ENCODE assay signal across 8 cellular contexts in the genomic region with DNA sequence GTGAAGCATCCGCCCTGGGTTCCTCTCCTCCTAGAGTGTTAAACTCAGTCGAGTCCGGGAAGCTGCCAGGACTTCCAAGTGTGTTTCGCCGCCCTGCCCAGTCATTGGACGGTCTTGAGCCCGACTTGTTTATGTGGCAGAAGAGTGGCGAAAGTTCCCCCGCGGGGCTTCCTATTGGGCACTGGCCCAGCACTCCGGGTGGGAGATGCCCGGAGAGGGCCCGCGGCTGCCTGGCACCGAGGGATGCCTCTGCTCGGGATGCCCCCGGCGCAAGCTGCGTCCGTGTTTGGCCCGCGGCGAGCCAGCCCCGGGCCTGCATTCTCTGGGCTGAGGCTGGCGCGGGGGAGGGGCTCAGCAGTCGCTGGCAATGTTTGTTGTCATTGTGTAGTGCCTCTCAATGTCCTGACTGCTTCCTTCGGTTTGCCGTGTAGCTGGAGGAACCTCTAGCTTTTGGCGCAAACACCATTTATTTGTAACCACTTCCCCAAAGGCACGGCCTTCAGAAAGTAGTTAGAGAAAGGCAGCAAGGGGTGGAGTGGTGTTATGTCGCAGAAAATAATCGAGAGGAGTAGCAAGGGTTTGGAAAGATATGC. TPM values are rescaled to one million over a fixed set of nuclear protein-coding genes. Genes with fewer than 3 reads are reported as not detected.
A peak's percentile ranks its signal among the peaks of the same experiment; 100 is the strongest.
DNase-seq lines count a peak whose midpoint lies in the region; ATAC-seq and TF ChIP-seq lines count a peak whose summit lies in the region.

No MANE protein-coding gene starts in this region.

- peaks cover 4% of the 10 kb centered on the region for H3K4me1 Mint-ChIP-seq in activated CD8-positive, alpha-beta T cell treated with anti-CD3 and anti-CD28 coated beads for 36 hours (ENCODE audit: low read depth)

- H3K27ac Mint-ChIP-seq in activated CD8-positive, alpha-beta T cell treated with anti-CD3 and anti-CD28 coated beads for 36 hours, result no peak overlapping the region

- WGBS in thymus, result under 1% methylated on average over 33 of the region's 33 CpGs

- peak overlapping the region; percentile 78 for H3K4me2 ChIP-seq in MM.1S (ENCODE audit: low read depth, low read length)
- peak overlapping the region; percentile 87 for H3K4me2 ChIP-seq in fibroblast of lung (ENCODE audit: extremely low read depth, insufficient read depth, low read length)

- H3K36me3 Mint-ChIP-seq in activated CD8-positive, alpha-beta T cell treated with anti-CD3 and anti-CD28 coated beads for 36 hours (ENCODE audit: low read depth), result no peaks in the 10 kb centered on the region

- no peaks in the 10 kb centered on the region for H3K4me1 ChIP-seq in MM.1S (ENCODE audit: low read length)
- peaks cover 5% of the 10 kb centered on the region for H3K4me1 ChIP-seq in fibroblast of lung (ENCODE audit: control insufficient read depth, extremely low read depth, insufficient read depth, low read length)
- peaks cover 10% of the 10 kb centered on the region for H3K4me1 ChIP-seq in mucosa of descending colon (ENCODE audit: low read depth)
- no peaks in the 10 kb centered on the region for H3K4me1 ChIP-seq in thymus (ENCODE audit: control insufficient read depth, insufficient read depth, low read length)

- H3K4me3 Mint-ChIP-seq in activated CD8-positive, alpha-beta T cell treated with anti-CD3 and anti-CD28 coated beads for 36 hours, result peak overlapping the region; percentile 80

- H4K20me1 ChIP-seq in MM.1S (ENCODE audit: insufficient read depth, low read length), result no peaks in the 10 kb centered on the region
- no peaks in the 10 kb centered on the region for H4K20me1 ChIP-seq in fibroblast of lung (ENCODE audit: control insufficient read depth, extremely low read depth, insufficient read depth, low read length)

- peaks cover 26% of the 10 kb centered on the region for H3K27me3 ChIP-seq in MM.1S (replicated peaks; ENCODE audit: insufficient read depth, low read length)
- H3K27me3 ChIP-seq in fibroblast of lung (ENCODE audit: control insufficient read depth, insufficient read depth, low read length), result no peaks in the 10 kb centered on the region
- H3K27me3 ChIP-seq in thymus (ENCODE audit: control insufficient read depth, insufficient read depth), result no peaks in the 10 kb centered on the region

- H3K9me3 ChIP-seq in MM.1S (replicated peaks; ENCODE audit: insufficient read depth, low read length), result no peaks in the 10 kb centered on the region
- H3K9me3 ChIP-seq in fibroblast of lung (ENCODE audit: control insufficient read depth, insufficient read depth, low read depth, low read length), result no peaks in the 10 kb centered on the region
- no peaks in the 10 kb centered on the region for H3K9me3 ChIP-seq in mucosa of descending colon
- H3K9me3 ChIP-seq in thymus (ENCODE audit: control insufficient read depth), result no peaks in the 10 kb centered on the region

- H3K79me2 ChIP-seq in MM.1S (ENCODE audit: low read length), result no peaks in the 10 kb centered on the region
- H3K79me2 ChIP-seq in fibroblast of lung (ENCODE audit: control insufficient read depth, insufficient read depth, low read length), result peaks cover 37% of the 10 kb centered on the region

- TF ChIP-seq CTCF in MM.1S (IDR thresholded peaks at IDR 0.05; ENCODE audit: low read length), result no peak
- TF ChIP-seq CTCF in activated CD8-positive, alpha-beta T cell treated with anti-CD3 and anti-CD28 coated beads for 36 hours (IDR thresholded peaks at IDR 0.05), result no peak
- TF ChIP-seq CTCF in fibroblast of lung (conservative IDR thresholded peaks at IDR 0.05 in 1 of 2, IDR thresholded peaks at IDR 0.05 in 1 of 2; ENCODE audit: low read depth in 1 of 2, low read length in 2 of 2), result no peak
- no peak for TF ChIP-seq CTCF in mucosa of descending colon (IDR thresholded peaks at IDR 0.05)

- H3K9me3 Mint-ChIP-seq in activated CD8-positive, alpha-beta T cell treated with anti-CD3 and anti-CD28 coated beads for 36 hours, result no peaks in the 10 kb centered on the region

- POLR2A ChIA-PET in activated CD8-positive, alpha-beta T cell treated with anti-CD3 and anti-CD28 coated beads for 36 hours (lab: Charles Lee), result no interaction called here

- no peak overlapping the region for H3K27ac ChIP-seq in MM.1S (ENCODE audit: low read length)
- H3K27ac ChIP-seq in fibroblast of lung (ENCODE audit: insufficient read depth, low read length), result peak overlapping the region; percentile 78
- H3K27ac ChIP-seq in thymus (ENCODE audit: low read depth), result peak overlapping the region; percentile 64

- H3K27me3 Mint-ChIP-seq in activated CD8-positive, alpha-beta T cell treated with anti-CD3 and anti-CD28 coated beads for 36 hours, result peaks cover 43% of the 10 kb centered on the region

- intact Hi-C loops in activated CD8-positive, alpha-beta T cell treated with anti-CD3 and anti-CD28 coated beads for 36 hours (cut with micrococcal nuclease), result no loop called here
- intact Hi-C loops in mucosa of descending colon (cut with DNase I, micrococcal nuclease), result no loop called here

- CTCF ChIA-PET in activated CD8-positive, alpha-beta T cell treated with anti-CD3 and anti-CD28 coated beads for 36 hours (lab: Charles Lee), result no interaction called here

- H2AFZ ChIP-seq in MM.1S (ENCODE audit: low read length) (peak overlapping the region; percentile 68), fibroblast of lung (ENCODE audit: low read length) (peak overlapping the region; percentile 79)

- no peaks in the 10 kb centered on the region for H3K36me3 ChIP-seq in MM.1S (replicated peaks; ENCODE audit: insufficient read depth, low read length)
- no peaks in the 10 kb centered on the region for H3K36me3 ChIP-seq in fibroblast of lung (ENCODE audit: control insufficient read depth, insufficient read depth, low read length)
- H3K36me3 ChIP-seq in mucosa of descending colon (ENCODE audit: low read depth), result no peaks in the 10 kb centered on the region
- H3K36me3 ChIP-seq in thymus (ENCODE audit: control insufficient read depth, insufficient read depth), result no peaks in the 10 kb centered on the region

- DNase-seq in ELF-1 (ENCODE audit: low read depth, low spot score) (peak; percentile 87), MM.1S (no peak), fibroblast of lung (ENCODE audit: low read depth in 2 of 2) (peak; percentile 81 to 83), mucosa of descending colon (peak; percentile 72 to 79 (median 76))
- DNase-seq in activated CD8-positive, alpha-beta T cell treated with anti-CD3 and anti-CD28 coated beads for 36 hours, result peak; percentile 42

- no peaks in the 10 kb centered on the region for H3F3A ChIP-seq in MM.1S (ENCODE audit: insufficient read depth, low read length)

- ATAC-seq in GM21825 (IDR thresholded peaks at IDR 0.05; ENCODE audit: unreplicated experiment) (peak; percentile 43), mucosa of descending colon (peak; percentile 77), HG03571 (IDR thresholded peaks at IDR 0.05; ENCODE audit: unreplicated experiment) (no peak)
- ATAC-seq in activated CD8-positive, alpha-beta T cell treated with anti-CD3 and anti-CD28 coated beads for 36 hours, result peak; percentile 50

- H3K4me3 ChIP-seq in MM.1S (ENCODE audit: low read length), result peak overlapping the region; percentile 71
- H3K4me3 ChIP-seq in fibroblast of lung (replicated peaks in 1 of 4; ENCODE audit: control extremely low read depth in 1 of 4, insufficient read depth in 1 of 4, low read depth in 3 of 4, low read length in 4 of 4), result peak overlapping the region; percentile 73 to 96 (median 90)
- H3K4me3 ChIP-seq in mucosa of descending colon, result peak overlapping the region; percentile 43
- H3K4me3 ChIP-seq in thymus (ENCODE audit: low read length), result peak overlapping the region; percentile 50

- H3K9me2 ChIP-seq in MM.1S (replicated peaks; ENCODE audit: insufficient read depth, low read length), result no peaks in the 10 kb centered on the region

- H3K9ac ChIP-seq in MM.1S (ENCODE audit: low read length) (peak overlapping the region; percentile 22; the same call in 1 of the 2 replicates), fibroblast of lung (ENCODE audit: insufficient read depth, low read length) (peak overlapping the region; percentile 75)

RNA-seq across cellular contexts. Expression of gene CYBRD1, which starts 1.2 kb away (rescaled TPM):
- 1 to 10 TPM in 1 of 2 experiments, under 1 TPM in 1; 0.79 to 1.2 TPM for total RNA-seq in activated CD8-positive, alpha-beta T cell treated with anti-CD3 and anti-CD28 coated beads for 36 hours
- total RNA-seq in fibroblast of lung (227 and 334 TPM in 2 replicates), mucosa of descending colon (100 to 1,000 TPM in 1 of 3 donors, 10 to 100 TPM in 2; 24.7 to 103 (median 36.5) TPM)
- polyA plus RNA-seq in fibroblast of lung (132 and 250 TPM in 2 replicates), thymus (80.7 TPM)
- polyA plus RNA-seq in fibroblast of lung (2012), result 67.7 and 108 TPM in 2 replicates
- polyA minus RNA-seq in fibroblast of lung (ENCODE audit: low replicate concordance), result 111 and 159 TPM in 2 replicates

Comparison
In these comparisons a context has a peak if more than half of its experiments do, and no peak if none do; other contexts are left out.
1. RNA of gene CYBRD1, which starts 1.2 kb away (total RNA-seq): 227 to 334 TPM in fibroblast of lung and 24.7 to 103 TPM in mucosa of descending colon; 0.79 to 1.2 TPM in activated CD8-positive, alpha-beta T cell treated with anti-CD3 and anti-CD28 coated beads for 36 hours; every median in the first group is over 10 times any median in the second.
2. Peak in every context shown above with its lines, with median percentiles within 50 percentile points of each other: H3K4me3 ChIP-seq.